Comparison of ENCODE assay signal across 8 cellular contexts in genomic region chr9:137070201-137070905, GRCh38. TPM values are rescaled to one million over a fixed set of nuclear protein-coding genes. Genes with fewer than 3 reads are reported as not detected.
DNase-seq lines count a peak whose midpoint lies in the region; ATAC-seq and TF ChIP-seq lines count a peak whose summit lies in the region.

SAPCD2 (minus strand) TSS chr9:137070557; CDS start chr9:137070460, 97 bp downstream.

- peak within 1 kb of the TSS; percentile 6 to 49 for H3K4me3 ChIP-seq in gastroesophageal sphincter
- peak within 1 kb of the TSS; percentile 32 to 48 for H3K4me3 ChIP-seq in testis

- WGBS in gastroesophageal sphincter (ENCODE audit: low coverage in 1 of 2), 2 donors: 0% methylated on average over 7 of the region's 74 CpGs; no CpG with 5 or more reads in 1 of the 2 donors
- 0 to 2% methylated on average over 26 to 43 of the region's 74 CpGs for WGBS in testis, 2 donors

- DNase-seq in G401 (ENCODE audit: low spot score) (peak; percentile 77), HEK293T (ENCODE audit: extremely low spot score) (peak; percentile 93), NCI-H1048 (lab: John Stamatoyannopoulos, UW) (peak; percentile 72), SK-N-DZ (ENCODE audit: low spot score) (peak; percentile 96), occipital lobe (lab: John Stamatoyannopoulos, UW) (peak; percentile 68), testis (peak; percentile 91)
- DNase-seq in activated naive CD4-positive, alpha-beta T cell (lab: John Stamatoyannopoulos, UW): peak; percentile 51 to 71 (median 64)

- TF ChIP-seq POLR2A in gastroesophageal sphincter (IDR thresholded peaks at IDR 0.05) (no peak), testis (IDR thresholded peaks at IDR 0.05) (no peak)

- no peak for TF ChIP-seq EP300 in gastroesophageal sphincter (IDR thresholded peaks at IDR 0.05)

- H3K4me1 ChIP-seq in gastroesophageal sphincter: peaks cover 0 to 26% (median 0%) of the 10 kb centered on the region in 3 donors
- H3K4me1 ChIP-seq in testis: peaks cover 8% of the 10 kb centered on the region

- CTCF ChIA-PET in HEK293T (lab: Yijun Ruan, JAX): interaction anchor here (0.8 to 2.4 kb wide), 7 partner anchors 12 to 166 kb away, joined by 3 to 11 read pairs (median 8); partner anchors contain the start of genes ABCA2 and NPDC1

- H3K36me3 ChIP-seq in gastroesophageal sphincter (no peaks in the 10 kb centered on the region), testis (ENCODE audit: low read depth, missing control alignments) (no peaks in the 10 kb centered on the region)

- H3K27me3 ChIP-seq in gastroesophageal sphincter (peaks cover 27% of the 10 kb centered on the region), testis (no peaks in the 10 kb centered on the region)

- no peaks in the 10 kb centered on the region for H3K9me3 ChIP-seq in gastroesophageal sphincter
- no peaks in the 10 kb centered on the region for H3K9me3 ChIP-seq in testis

- POLR2A ChIA-PET in HEK293T (lab: Yijun Ruan, JAX): interaction anchor here (0.9 to 3.2 kb wide), 10 partner anchors 12 to 828 kb away, joined by 3 to 27 read pairs (median 4); partner anchors contain the start of gene MAN1B1

- intact Hi-C loops in testis (cut with DNase I; ENCODE audit: low total_unique reads): no loop called here

- no peak for TF ChIP-seq CTCF in gastroesophageal sphincter (IDR thresholded peaks at IDR 0.05)
- TF ChIP-seq CTCF in testis (IDR thresholded peaks at IDR 0.05): no peak

- in situ Hi-C loops in G401 (cut with HindIII; ENCODE audit: low sequenced_read_pairs): no loop called here

- H3K27ac ChIP-seq in gastroesophageal sphincter (peak within 1 kb of the TSS in 3 of 4 donors; percentile 8 to 70 (median 60)), testis (no peak within 1 kb of the TSS)

- ATAC-seq in gastroesophageal sphincter: peak; percentile 91

TF ChIP-seq in HEK293T, 16 proteins besides CTCF, POLR2A, EP300 and RAD21:
- TF ChIP-seq SUZ12 (IDR thresholded peaks at IDR 0.05) (no peak), LEF1 (IDR thresholded peaks at IDR 0.05; ENCODE audit: borderline replicate concordance) (0 out of 2 replicates have a peak, but pooled peaks have one; percentile 41), ZNF384 (IDR thresholded peaks at IDR 0.05) (peak; percentile 99), BHLHE40 (IDR thresholded peaks at IDR 0.05; ENCODE audit: borderline replicate concordance) (no peak), ELF4 (IDR thresholded peaks at IDR 0.05) (no peak), FOXK2 (IDR thresholded peaks at IDR 0.05) (no peak), L3MBTL2 (conservative IDR thresholded peaks at IDR 0.05) (peak; percentile 48; the same call in 1 of the 2 replicates), FOXM1 (IDR thresholded peaks at IDR 0.05; ENCODE audit: borderline replicate concordance) (peak; percentile 51; the same call in 1 of the 2 replicates)
TF ChIP-seq in HEK293T: peak in this region for 4.

RNA-seq across cellular contexts. Expression of gene SAPCD2, which starts in this region (rescaled TPM):
- 62.9 and 63.5 TPM in 2 replicates for total RNA-seq in G401 (2014; rRNA removed; shearing (Covaris generic))
- polyA plus RNA-seq in SK-N-DZ (2014; cell fraction: cytosol; rRNA removed): 58.9 and 76.5 TPM in 2 replicates
- 89.1 and 125 TPM in 2 replicates for polyA plus RNA-seq in SK-N-DZ (2014; cell fraction: nucleus; rRNA removed)
- total RNA-seq in gastroesophageal sphincter: 1 to 10 TPM in 1 of 4 donors, under 1 TPM in 3; 0.13 to 1.3 (median 0.19) TPM
- 1.6 TPM for total RNA-seq in occipital lobe
- 1 to 10 TPM; 1.4 to 1.7 TPM for total RNA-seq in testis
- 0.78 TPM for polyA plus RNA-seq in testis (ENCODE audit: insufficient read depth, low read depth, low replicate concordance)

Comparison
In these comparisons a context has a peak if more than half of its experiments do, and no peak if none do; other contexts are left out.
1. RNA of gene SAPCD2 (total RNA-seq): 62.9 to 63.5 TPM in G401; 1.4 to 1.7 TPM in testis, 1.6 TPM in occipital lobe (single experiment) and 0.13 to 1.3 TPM in gastroesophageal sphincter; every median in the first group is over 10 times any median in the second.
2. H3K27ac ChIP-seq: peak in gastroesophageal sphincter (3 of 4); none in testis (0 of 2).
3. Peak in every context shown above with its lines, with median percentiles within 50 percentile points of each other: DNase-seq.